1 cellular context compared by ENCODE assay signal in the genomic region with DNA sequence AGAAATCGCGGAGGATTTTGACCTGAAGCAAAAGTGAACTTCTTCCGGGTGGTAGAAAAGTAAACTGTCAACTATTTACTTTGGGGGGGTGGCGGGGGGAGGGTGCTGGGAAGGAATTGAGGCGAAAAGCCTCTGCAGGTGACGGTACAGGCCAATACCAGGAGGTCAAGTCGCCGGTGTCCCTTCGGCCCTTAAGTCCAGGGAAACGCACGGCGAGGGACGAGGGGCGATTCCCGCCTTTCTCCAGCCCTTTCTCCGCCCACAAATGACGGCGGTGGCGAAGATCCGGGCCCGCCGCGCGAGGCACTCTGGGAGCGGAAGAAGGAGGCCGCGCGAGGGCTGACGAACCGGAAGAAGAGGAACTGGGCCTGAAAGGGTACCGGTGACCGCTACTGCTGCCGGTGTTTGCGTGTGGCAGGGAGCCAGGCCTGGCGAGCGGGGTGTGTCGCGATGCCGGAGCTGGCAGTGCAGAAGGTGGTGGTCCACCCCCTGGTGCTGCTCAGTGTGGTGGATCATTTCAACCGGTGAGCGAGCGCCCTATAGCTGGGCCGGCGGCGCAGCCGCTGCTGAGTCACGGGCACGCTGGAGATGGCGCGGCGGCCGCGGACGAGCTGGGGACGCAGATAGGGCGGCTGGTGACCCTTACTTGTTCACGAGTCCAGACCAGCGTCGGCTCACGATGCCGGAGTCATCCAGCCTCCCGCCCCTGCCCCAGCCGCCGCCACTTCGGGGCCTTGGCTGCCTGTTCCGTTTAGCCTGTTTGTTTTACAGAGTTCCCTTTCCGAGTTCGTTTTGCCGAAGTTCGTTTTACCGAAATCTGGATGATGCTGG.
TF ChIP-seq lines count a peak whose summit lies in the region.

PSMD7 (plus strand) TSS at position 350 of the 831 bp plus-strand sequence; CDS start at position 451, 101 bp downstream.

TF ChIP-seq in HepG2, 621 proteins besides CTCF, POLR2A, EP300 and RAD21 (continued from another document and continues in another):
- TF ChIP-seq, protein P1, sequence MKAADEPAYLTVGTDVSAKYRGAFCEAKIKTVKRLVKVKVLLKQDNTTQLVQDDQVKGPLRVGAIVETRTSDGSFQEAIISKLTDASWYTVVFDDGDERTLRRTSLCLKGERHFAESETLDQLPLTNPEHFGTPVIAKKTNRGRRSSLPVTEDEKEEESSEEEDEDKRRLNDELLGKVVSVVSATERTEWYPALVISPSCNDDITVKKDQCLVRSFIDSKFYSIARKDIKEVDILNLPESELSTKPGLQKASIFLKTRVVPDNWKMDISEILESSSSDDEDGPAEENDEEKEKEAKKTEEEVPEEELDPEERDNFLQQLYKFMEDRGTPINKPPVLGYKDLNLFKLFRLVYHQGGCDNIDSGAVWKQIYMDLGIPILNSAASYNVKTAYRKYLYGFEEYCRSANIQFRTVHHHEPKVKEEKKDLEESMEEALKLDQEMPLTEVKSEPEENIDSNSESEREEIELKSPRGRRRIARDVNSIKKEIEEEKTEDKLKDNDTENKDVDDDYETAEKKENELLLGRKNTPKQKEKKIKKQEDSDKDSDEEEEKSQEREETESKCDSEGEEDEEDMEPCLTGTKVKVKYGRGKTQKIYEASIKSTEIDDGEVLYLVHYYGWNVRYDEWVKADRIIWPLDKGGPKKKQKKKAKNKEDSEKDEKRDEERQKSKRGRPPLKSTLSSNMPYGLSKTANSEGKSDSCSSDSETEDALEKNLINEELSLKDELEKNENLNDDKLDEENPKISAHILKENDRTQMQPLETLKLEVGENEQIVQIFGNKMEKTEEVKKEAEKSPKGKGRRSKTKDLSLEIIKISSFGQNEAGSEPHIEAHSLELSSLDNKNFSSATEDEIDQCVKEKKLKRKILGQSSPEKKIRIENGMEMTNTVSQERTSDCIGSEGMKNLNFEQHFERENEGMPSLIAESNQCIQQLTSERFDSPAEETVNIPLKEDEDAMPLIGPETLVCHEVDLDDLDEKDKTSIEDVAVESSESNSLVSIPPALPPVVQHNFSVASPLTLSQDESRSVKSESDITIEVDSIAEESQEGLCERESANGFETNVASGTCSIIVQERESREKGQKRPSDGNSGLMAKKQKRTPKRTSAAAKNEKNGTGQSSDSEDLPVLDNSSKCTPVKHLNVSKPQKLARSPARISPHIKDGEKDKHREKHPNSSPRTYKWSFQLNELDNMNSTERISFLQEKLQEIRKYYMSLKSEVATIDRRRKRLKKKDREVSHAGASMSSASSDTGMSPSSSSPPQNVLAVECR (CRISPR knock-in tag; IDR thresholded peaks at IDR 0.05; ENCODE audit: borderline replicate concordance): peak; percentile 99
- peak; percentile 93 for TF ChIP-seq ZNF224 (CRISPR knock-in tag; IDR thresholded peaks at IDR 0.05)
- no peak for TF ChIP-seq ZFP36 (IDR thresholded peaks at IDR 0.05; ENCODE audit: borderline replicate concordance, low read depth, low read length, partially characterized antibody)
- peak; percentile 92 for TF ChIP-seq ZNF335 (CRISPR knock-in tag; IDR thresholded peaks at IDR 0.05)
- TF ChIP-seq ZNF550 (CRISPR knock-in tag; IDR thresholded peaks at IDR 0.05; ENCODE audit: borderline replicate concordance): no peak
- peak; percentile 74; the same call in 1 of the 2 replicates for TF ChIP-seq ZBTB8A (CRISPR knock-in tag; IDR thresholded peaks at IDR 0.05; ENCODE audit: borderline replicate concordance, low read depth)
- TF ChIP-seq KAT7 (CRISPR knock-in tag; IDR thresholded peaks at IDR 0.05; ENCODE audit: borderline replicate concordance): peak; percentile 90
- peak; percentile 60; the same call in 1 of the 2 replicates for TF ChIP-seq GMEB2 (CRISPR knock-in tag; IDR thresholded peaks at IDR 0.05; ENCODE audit: low read depth)
- peak; percentile 88 for TF ChIP-seq ESRRA (CRISPR knock-in tag; IDR thresholded peaks at IDR 0.05; ENCODE audit: low read depth)
- 0 out of 2 replicates have a peak, but pooled peaks have one; percentile 40 for TF ChIP-seq ZNF530 (CRISPR knock-in tag; IDR thresholded peaks at IDR 0.05; ENCODE audit: low read depth)
- TF ChIP-seq ZNF333 (CRISPR knock-in tag; IDR thresholded peaks at IDR 0.05; ENCODE audit: borderline replicate concordance): peak; percentile 88
- no peak; the same call in 1 of the 2 replicates for TF ChIP-seq ZNF746 (CRISPR knock-in tag; IDR thresholded peaks at IDR 0.05)
- TF ChIP-seq NFE2 (CRISPR knock-in tag; IDR thresholded peaks at IDR 0.05): peak; percentile 81
- TF ChIP-seq TMF1 (CRISPR knock-in tag; IDR thresholded peaks at IDR 0.05; ENCODE audit: low read depth): peak; percentile 96
- peak; percentile 42; the same call in 1 of the 2 replicates for TF ChIP-seq CCDC6 (CRISPR knock-in tag; IDR thresholded peaks at IDR 0.05)
- peak; percentile 77; the same call in 1 of the 2 replicates for TF ChIP-seq MIER3 (CRISPR knock-in tag; IDR thresholded peaks at IDR 0.05; ENCODE audit: borderline replicate concordance)
- peak; percentile 50; the same call in 1 of the 2 replicates for TF ChIP-seq ZC3H13 (CRISPR knock-in tag; IDR thresholded peaks at IDR 0.05)
- TF ChIP-seq SOX6 (IDR thresholded peaks at IDR 0.05): no peak
- peak; percentile 80 for TF ChIP-seq SOX6 (CRISPR knock-in tag; IDR thresholded peaks at IDR 0.05)
- peak; percentile 88 for TF ChIP-seq HNRNPLL (IDR thresholded peaks at IDR 0.05; ENCODE audit: low read depth, low read length, poor library complexity, severe bottlenecking)
- peak; percentile 68; the same call in 1 of the 2 replicates for TF ChIP-seq HHEX (CRISPR knock-in tag; IDR thresholded peaks at IDR 0.05)
- no peak for TF ChIP-seq ATF7 (IDR thresholded peaks at IDR 0.05)
- TF ChIP-seq ATF7 (CRISPR knock-in tag; IDR thresholded peaks at IDR 0.05): peak; percentile 83
- no peak for TF ChIP-seq CERS6 (CRISPR knock-in tag; IDR thresholded peaks at IDR 0.05)
- TF ChIP-seq MED1 (CRISPR knock-in tag; IDR thresholded peaks at IDR 0.05): peak; percentile 66
- no peak for TF ChIP-seq ZNF33A (CRISPR knock-in tag; IDR thresholded peaks at IDR 0.05; ENCODE audit: borderline replicate concordance)
- TF ChIP-seq ZBTB3 (CRISPR knock-in tag; IDR thresholded peaks at IDR 0.05; ENCODE audit: borderline replicate concordance, low read depth): peak; percentile 39; the same call in 1 of the 2 replicates
- TF ChIP-seq PRDM10 (CRISPR knock-in tag; IDR thresholded peaks at IDR 0.05; ENCODE audit: low read depth): peak; percentile 56; the same call in 1 of the 2 replicates
- TF ChIP-seq FOXJ3 (CRISPR knock-in tag; IDR thresholded peaks at IDR 0.05; ENCODE audit: borderline replicate concordance): no peak
- peak; percentile 93 for TF ChIP-seq ATF7-NPFF (CRISPR knock-in tag; IDR thresholded peaks at IDR 0.05; ENCODE audit: low read depth)
- TF ChIP-seq ZKSCAN1 (IDR thresholded peaks at IDR 0.05; ENCODE audit: low read length): no peak
- TF ChIP-seq KLF11 (CRISPR knock-in tag; IDR thresholded peaks at IDR 0.05): peak; percentile 94
- TF ChIP-seq HOXA3 (CRISPR knock-in tag; IDR thresholded peaks at IDR 0.05): peak; percentile 95
- peak; percentile 59 for TF ChIP-seq NFYC (CRISPR knock-in tag; IDR thresholded peaks at IDR 0.05)
- TF ChIP-seq CAMTA2 (CRISPR knock-in tag; IDR thresholded peaks at IDR 0.05; ENCODE audit: borderline replicate concordance): 0 out of 2 replicates have a peak, but pooled peaks have one; percentile 70
- TF ChIP-seq ZNF382 (CRISPR knock-in tag; IDR thresholded peaks at IDR 0.05; ENCODE audit: borderline replicate concordance): no peak
- no peak for TF ChIP-seq IKZF1 (IDR thresholded peaks at IDR 0.05)
- peak; percentile 93 for TF ChIP-seq MTERF4 (CRISPR knock-in tag; IDR thresholded peaks at IDR 0.05)
- peak; percentile 92 for TF ChIP-seq ZNF235 (CRISPR knock-in tag; IDR thresholded peaks at IDR 0.05; ENCODE audit: borderline replicate concordance)
- no peak for TF ChIP-seq ZBTB14 (CRISPR knock-in tag; IDR thresholded peaks at IDR 0.05)
- no peak; the same call in none of the 2 replicates for TF ChIP-seq HMG20A (CRISPR knock-in tag; IDR thresholded peaks at IDR 0.05; ENCODE audit: borderline replicate concordance)
- no peak; the same call in 1 of the 2 replicates for TF ChIP-seq ZNF264 (CRISPR knock-in tag; IDR thresholded peaks at IDR 0.05)
- TF ChIP-seq MBNL3 (CRISPR knock-in tag; conservative IDR thresholded peaks at IDR 0.05): no peak
- TF ChIP-seq JUN (CRISPR knock-in tag; IDR thresholded peaks at IDR 0.05): peak; percentile 80
- TF ChIP-seq RELA (CRISPR knock-in tag; IDR thresholded peaks at IDR 0.05): 0 out of 2 replicates have a peak, but pooled peaks have one; percentile 54
- TF ChIP-seq, protein P2, sequence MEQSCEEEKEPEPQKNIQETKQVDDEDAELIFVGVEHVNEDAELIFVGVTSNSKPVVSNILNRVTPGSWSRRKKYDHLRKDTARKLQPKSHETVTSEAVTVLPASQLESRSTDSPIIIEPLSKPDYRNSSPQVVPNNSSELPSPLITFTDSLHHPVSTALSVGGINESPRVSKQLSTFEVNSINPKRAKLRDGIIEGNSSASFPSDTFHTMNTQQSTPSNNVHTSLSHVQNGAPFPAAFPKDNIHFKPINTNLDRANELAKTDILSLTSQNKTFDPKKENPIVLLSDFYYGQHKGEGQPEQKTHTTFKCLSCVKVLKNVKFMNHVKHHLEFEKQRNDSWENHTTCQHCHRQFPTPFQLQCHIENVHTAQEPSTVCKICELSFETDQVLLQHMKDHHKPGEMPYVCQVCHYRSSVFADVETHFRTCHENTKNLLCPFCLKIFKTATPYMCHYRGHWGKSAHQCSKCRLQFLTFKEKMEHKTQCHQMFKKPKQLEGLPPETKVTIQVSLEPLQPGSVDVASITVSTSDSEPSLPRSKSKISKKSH (CRISPR knock-in tag; IDR thresholded peaks at IDR 0.05; ENCODE audit: borderline replicate concordance): peak; percentile 98
- peak; percentile 36 for TF ChIP-seq CBX1 (IDR thresholded peaks at IDR 0.05; ENCODE audit: low read depth)
- TF ChIP-seq FOXO1 (CRISPR knock-in tag; IDR thresholded peaks at IDR 0.05): peak; percentile 76
- peak; percentile 98 for TF ChIP-seq ZNF740 (CRISPR knock-in tag; IDR thresholded peaks at IDR 0.05)
